16 cellular contexts compared by ENCODE assay signal in the genomic region with DNA sequence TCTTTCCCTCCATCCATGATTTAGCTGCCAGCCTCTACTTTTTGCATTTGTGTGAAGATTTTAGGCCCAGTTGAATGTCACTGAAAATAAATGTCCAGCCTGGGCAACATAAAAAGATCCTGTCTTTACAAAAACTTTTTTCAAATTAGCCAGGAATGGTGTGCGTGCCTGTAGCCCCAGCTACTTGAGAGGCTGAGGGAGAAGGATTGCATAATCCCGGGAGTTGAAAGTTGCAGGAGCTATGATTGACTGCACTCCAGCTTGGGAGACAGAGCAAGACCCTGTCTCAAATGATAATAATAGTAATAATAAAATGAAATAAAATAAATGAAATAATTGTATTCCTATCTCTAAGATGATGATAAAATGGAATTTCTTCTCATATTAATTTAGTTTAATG. TPM values are rescaled to one million over a fixed set of nuclear protein-coding genes. Genes with fewer than 3 reads are reported as not detected.
DNase-seq lines count a peak whose midpoint lies in the region; ATAC-seq and TF ChIP-seq lines count a peak whose summit lies in the region.
"Had no signal": no experiment of that assay in that cellular context is flagged by ENCODE, and none has a peak within 500 bp of the region (broad histone marks: within the 10 kb centered on the region; RNA-seq: fewer than 3 reads in every experiment).

No MANE protein-coding gene starts in this region.

- in situ Hi-C loops in IMR-90 (cut with MboI; ENCODE audit: low sequenced_read_pairs), result no loop called here

- H3K9me3 ChIP-seq in IMR-90 (ENCODE audit: control insufficient read depth, insufficient read depth, low read length), result no peaks in the 10 kb centered on the region
- H3K9me3 ChIP-seq in CD8-positive, alpha-beta T cell (ENCODE audit: low read length), result no peaks in the 10 kb centered on the region
- no peaks in the 10 kb centered on the region for H3K9me3 ChIP-seq in CD4-positive, alpha-beta T cell (ENCODE audit: control insufficient read depth, low read length)
- H3K9me3 ChIP-seq: BLaER1 treated with 17β-estradiol and CSF1 and Interleukin-3, amounts not matched to agents 10 nM and 100 nM; Caco-2; HAP-1 had no signal

- H3K27ac Mint-ChIP-seq in CD8-positive, alpha-beta T cell, result no peak overlapping the region
- H3K27ac Mint-ChIP-seq in CD4-positive, alpha-beta T cell, result no peak overlapping the region
- H3K27ac Mint-ChIP-seq: B cell, IgD-negative memory B cell had no signal

- no peak overlapping the region for H3K27ac ChIP-seq in IMR-90 (ENCODE audit: insufficient read depth, low read length)
- no peak overlapping the region for H3K27ac ChIP-seq in CD8-positive, alpha-beta T cell (ENCODE audit: low read depth, low read length)
- H3K27ac ChIP-seq in CD4-positive, alpha-beta T cell (ENCODE audit: low read depth, low read length), result no peak overlapping the region
- H3K27ac ChIP-seq: BLaER1 treated with 17β-estradiol and CSF1 and Interleukin-3, amounts not matched to agents 10 nM and 100 nM; HL-60 had no signal

- no peak for TF ChIP-seq CTCF in AG10803 (conservative IDR thresholded peaks at IDR 0.05; ENCODE audit: low read length)
- TF ChIP-seq CTCF in IMR-90 (conservative IDR thresholded peaks at IDR 0.05; ENCODE audit: low read depth, low read length), result no peak
- TF ChIP-seq CTCF in fibroblast of pulmonary artery (IDR thresholded peaks at IDR 0.05; ENCODE audit: low read length, missing control alignments), result no peak
- TF ChIP-seq CTCF in CD8-positive, alpha-beta T cell (IDR thresholded peaks at IDR 0.05), result no peak
- TF ChIP-seq CTCF in CD4-positive, alpha-beta T cell (IDR thresholded peaks at IDR 0.05), result no peak

- H3K4me3 ChIP-seq in AG10803 (ENCODE audit: low read length) (no peak overlapping the region), IMR-90 (ENCODE audit: insufficient read depth, low read depth, low read length) (no peak overlapping the region), fibroblast of pulmonary artery (replicated peaks; ENCODE audit: low read depth, low read length) (no peak overlapping the region)
- H3K4me3 ChIP-seq in CD8-positive, alpha-beta T cell (ENCODE audit: low read depth, low read length), result no peak overlapping the region
- H3K4me3 ChIP-seq: BLaER1 treated with 17β-estradiol and CSF1 and Interleukin-3, amounts not matched to agents 10 nM and 100 nM; HAP-1 had no signal

- H3K27me3 Mint-ChIP-seq in CD8-positive, alpha-beta T cell (ENCODE audit: low read depth), result no peaks in the 10 kb centered on the region
- H3K27me3 Mint-ChIP-seq in CD4-positive, alpha-beta T cell, result no peaks in the 10 kb centered on the region
- H3K27me3 Mint-ChIP-seq: B cell, IgD-negative memory B cell had no signal

- H2BK120ac ChIP-seq in IMR-90 (ENCODE audit: low read depth, low read length), result no peak overlapping the region

- no peaks in the 10 kb centered on the region for H3K9me3 Mint-ChIP-seq in CD8-positive, alpha-beta T cell
- H3K9me3 Mint-ChIP-seq in CD4-positive, alpha-beta T cell, result no peaks in the 10 kb centered on the region
- H3K9me3 Mint-ChIP-seq: IgD-negative memory B cell had no signal

- CTCF ChIA-PET in IMR-90 (lab: Yijun Ruan, JAX), result no interaction called here
- CTCF ChIA-PET in CD8-positive, alpha-beta T cell (lab: Charles Lee), result interaction anchor here (1.1 to 1.3 kb wide), 2 partner anchors 34 to 162 kb away, joined by 3 read pairs; no protein-coding TSS in a partner anchor
- CTCF ChIA-PET in CD4-positive, alpha-beta T cell (lab: Charles Lee), result no interaction called here

- peaks cover 5% of the 10 kb centered on the region for H3K4me1 ChIP-seq in IMR-90 (ENCODE audit: control insufficient read depth, insufficient read depth, low read length)
- peaks cover 4% of the 10 kb centered on the region for H3K4me1 ChIP-seq in CD8-positive, alpha-beta T cell (ENCODE audit: insufficient read depth, low read length)
- H3K4me1 ChIP-seq: HAP-1 had no signal

- intact Hi-C loops in IMR-90 (cut with micrococcal nuclease), result no loop called here
- intact Hi-C loops in CD8-positive, alpha-beta T cell (cut with DNase I, micrococcal nuclease), result no loop called here
- intact Hi-C loops in CD4-positive, alpha-beta T cell (cut with DNase I, micrococcal nuclease), result no loop called here

- TF ChIP-seq POLR2A in IMR-90 (IDR thresholded peaks at IDR 0.05; ENCODE audit: low read depth, low read length), result no peak

- H4K5ac ChIP-seq in IMR-90 (ENCODE audit: low read depth, low read length), result no peak overlapping the region

- POLR2A ChIA-PET in IMR-90 (lab: Charles Lee; ENCODE audit: unreplicated experiment), result no interaction called here
- POLR2A ChIA-PET in CD8-positive, alpha-beta T cell (lab: Charles Lee), result no interaction called here
- POLR2A ChIA-PET in CD4-positive, alpha-beta T cell (lab: Charles Lee), result no interaction called here

- H2AK9ac ChIP-seq in IMR-90 (replicated peaks; ENCODE audit: low read depth, low read length, poor library complexity), result no peak overlapping the region

- TF ChIP-seq RAD21 in IMR-90 (IDR thresholded peaks at IDR 0.05; ENCODE audit: low read length), result no peak

- no TSS peak for BruUV-seq in IMR-90 (replicated peaks; lab: Mats Ljungman, UMichigan)

- H4K8ac ChIP-seq in IMR-90 (ENCODE audit: low read depth in 2 of 2, low read length in 2 of 2), result no peak overlapping the region

- peaks cover 3% of the 10 kb centered on the region for H3K36me3 Mint-ChIP-seq in CD8-positive, alpha-beta T cell
- no peaks in the 10 kb centered on the region for H3K36me3 Mint-ChIP-seq in CD4-positive, alpha-beta T cell (ENCODE audit: low read depth)
- H3K36me3 Mint-ChIP-seq: IgD-negative memory B cell had no signal

- no peak overlapping the region for H3K4ac ChIP-seq in IMR-90 (ENCODE audit: low read depth, low read length)

- ATAC-seq in IMR-90 (ENCODE audit: low read depth), result no peak
- no peak for ATAC-seq in CD8-positive, alpha-beta T cell
- no peak for ATAC-seq in CD4-positive, alpha-beta T cell (ENCODE audit: poor library complexity)

- H3K9me1 ChIP-seq in IMR-90 (ENCODE audit: insufficient read depth, low read length), result peaks cover 7% of the 10 kb centered on the region

- peak; percentile 58 for DNase-seq in AG10803 (ENCODE audit: low read depth)
- DNase-seq in IMR-90, result no peak
- peak; percentile 60 for DNase-seq in amniotic epithelial cell (ENCODE audit: low read depth)
- peak; percentile 31 for DNase-seq in fibroblast of pulmonary artery (ENCODE audit: low read depth)
- DNase-seq in CD8-positive, alpha-beta T cell, result no peak
- DNase-seq in CD4-positive, alpha-beta T cell, result no peak
- no peak for DNase-seq in activated CD4-positive, alpha-beta T cell treated with anti-CD3 and anti-CD28 coated beads for 48 hours
- DNase-seq in effector CD8-positive, alpha-beta T cell (lab: John Stamatoyannopoulos, UW), result no peak
- DNase-seq: 8988T, Caco-2, GDM1 had no signal

- peaks cover 8% of the 10 kb centered on the region for H3K4me1 Mint-ChIP-seq in CD8-positive, alpha-beta T cell (ENCODE audit: low read depth)
- H3K4me1 Mint-ChIP-seq in CD4-positive, alpha-beta T cell (ENCODE audit: low read depth), result peaks cover 4% of the 10 kb centered on the region

- H3K14ac ChIP-seq in IMR-90 (replicated peaks; ENCODE audit: low read depth, low read length), result no peak overlapping the region

- no peak overlapping the region for H3K18ac ChIP-seq in IMR-90 (ENCODE audit: low read depth, low read length)

- H2BK15ac ChIP-seq in IMR-90 (ENCODE audit: low read depth, low read length), result no peak overlapping the region

- H3K36me3 ChIP-seq in IMR-90 (ENCODE audit: control insufficient read depth, insufficient read depth, low read length), result no peaks in the 10 kb centered on the region
- no peaks in the 10 kb centered on the region for H3K36me3 ChIP-seq in CD8-positive, alpha-beta T cell (ENCODE audit: insufficient read depth, low read length)
- H3K36me3 ChIP-seq: BLaER1 treated with 17β-estradiol and CSF1 and Interleukin-3, amounts not matched to agents 10 nM and 100 nM; HAP-1 had no signal

- H3K4me2 ChIP-seq in IMR-90 (ENCODE audit: low read depth, low read length), result no peak overlapping the region
- H3K4me2 ChIP-seq: BLaER1 treated with 17β-estradiol and CSF1 and Interleukin-3, amounts not matched to agents 10 nM and 100 nM had no signal

- no peak overlapping the region for H3K9ac ChIP-seq in IMR-90 (ENCODE audit: low read depth, low read length)
- H3K9ac ChIP-seq: BLaER1 treated with 17β-estradiol and CSF1 and Interleukin-3, amounts not matched to agents 10 nM and 100 nM had no signal

- no peak overlapping the region for H2AK5ac ChIP-seq in IMR-90 (ENCODE audit: low read depth, low read length)

- H3K23ac ChIP-seq in IMR-90 (ENCODE audit: low read depth, low read length), result no peak overlapping the region

- H2AFZ ChIP-seq in IMR-90 (replicated peaks; ENCODE audit: low read length, poor library complexity), result no peak overlapping the region

- no peak overlapping the region for H3K56ac ChIP-seq in IMR-90 (ENCODE audit: extremely low read depth, insufficient read depth, low read length)

- H3K27me3 ChIP-seq in IMR-90 (ENCODE audit: control insufficient read depth, insufficient read depth, low read length), result no peaks in the 10 kb centered on the region
- H3K27me3 ChIP-seq in CD8-positive, alpha-beta T cell (ENCODE audit: insufficient read depth, low read length), result no peaks in the 10 kb centered on the region
- no peaks in the 10 kb centered on the region for H3K27me3 ChIP-seq in CD4-positive, alpha-beta T cell (ENCODE audit: control insufficient read depth, insufficient read depth, low read length)

- no peak overlapping the region for H4K91ac ChIP-seq in IMR-90 (ENCODE audit: insufficient read depth, low read depth, low read length)

- H2BK20ac ChIP-seq in IMR-90 (ENCODE audit: low read depth, low read length), result no peak overlapping the region

- no CpG with 5 or more reads among the region's 2 CpGs for WGBS in IMR-90 (ENCODE audit: extremely low coverage in 2 of 2, insufficient read length in 1 of 2), 2 experiments

- dilution Hi-C loops in IMR-90 (cut with HindIII; ENCODE audit: low sequenced_read_pairs, unreplicated experiment), result no loop called here

- H2BK5ac ChIP-seq in IMR-90 (ENCODE audit: low read depth, low read length, poor library complexity, severe bottlenecking), result no peak overlapping the region

- H4K20me1 ChIP-seq in IMR-90 (ENCODE audit: insufficient read depth, low read length), result no peaks in the 10 kb centered on the region
- H4K20me1 ChIP-seq: BLaER1 treated with 17β-estradiol and CSF1 and Interleukin-3, amounts not matched to agents 10 nM and 100 nM had no signal

- no peaks in the 10 kb centered on the region for H3K79me1 ChIP-seq in IMR-90 (ENCODE audit: low read depth in 1 of 2, low read length in 2 of 2)

- no peak overlapping the region for H3K4me3 Mint-ChIP-seq in CD8-positive, alpha-beta T cell
- no peak overlapping the region for H3K4me3 Mint-ChIP-seq in CD4-positive, alpha-beta T cell
- H3K4me3 Mint-ChIP-seq: B cell had no signal

TF ChIP-seq in IMR-90, 13 proteins besides CTCF, POLR2A, EP300 and RAD21 (continues in another document):
- TF ChIP-seq RCOR1 (IDR thresholded peaks at IDR 0.05; ENCODE audit: insufficient replicate concordance, low read length) (no peak), CEBPB (IDR thresholded peaks at IDR 0.05; ENCODE audit: low read depth, low read length) (peak; percentile 63)

RNA-seq across cellular contexts. Expression of a gene that starts 5.0 kb away (rescaled TPM):
- total RNA-seq in IMR-90 (2012; rRNA removed), result 3.4 and 3.6 TPM in 2 replicates
- polyA plus RNA-seq in IMR-90 (2012; rRNA removed), result 1.8 and 2.2 TPM in 2 replicates
- 0.78 and 1.7 TPM in 2 replicates for polyA plus RNA-seq in IMR-90 (2012; cell fraction: cytosol; rRNA removed)
- 3.5 and 3.9 TPM in 2 replicates for polyA plus RNA-seq in IMR-90 (2012; cell fraction: nucleus; rRNA removed; ENCODE audit: low replicate concordance)
- 1 to 10 TPM; 5.6 to 7.6 TPM for total RNA-seq in CD8-positive, alpha-beta T cell
- 1 to 10 TPM; 1.3 to 2.0 TPM for total RNA-seq in CD4-positive, alpha-beta T cell

Comparison
In these comparisons a context has a peak if more than half of its experiments do, and no peak if none do; other contexts are left out.
1. DNase-seq: peak in AG10803 (single experiment), amniotic epithelial cell (single experiment) and fibroblast of pulmonary artery (single experiment); none in IMR-90 (single experiment), CD8-positive, alpha-beta T cell (0 of 7), CD4-positive, alpha-beta T cell (0 of 10), activated CD4-positive, alpha-beta T cell treated with anti-CD3 and anti-CD28 coated beads for 48 hours (single experiment) and effector CD8-positive, alpha-beta T cell (single experiment).